Comparison of ENCODE assay signal across 14 cellular contexts in genomic region chr2:187475499-187476248, GRCh38. TPM values are rescaled to one million over a fixed set of nuclear protein-coding genes. Genes with fewer than 3 reads are reported as not detected.
DNase-seq lines count a peak whose midpoint lies in the region; ATAC-seq, FAIRE-seq and TF ChIP-seq lines count a peak whose summit lies in the region.
"Had no signal": no experiment of that assay in that cellular context is flagged by ENCODE, and none has a peak within 500 bp of the region (broad histone marks: within the 10 kb centered on the region; RNA-seq: fewer than 3 reads in every experiment).

No MANE protein-coding gene starts in this region.

- H3K27ac ChIP-seq in heart right ventricle = peak overlapping the region in 1 of 10 donors; percentile 56
- H3K27ac ChIP-seq: dorsolateral prefrontal cortex had no signal

- H3K27me3 Mint-ChIP-seq in glutamatergic neuron (ENCODE audit: unreplicated experiment) = peaks cover 2% of the 10 kb centered on the region

- H3K27me3 ChIP-seq in heart right ventricle = no peaks in the 10 kb centered on the region
- H3K27me3 ChIP-seq: dorsolateral prefrontal cortex had no signal

- no peaks in the 10 kb centered on the region for H3K9me3 Mint-ChIP-seq in glutamatergic neuron (ENCODE audit: unreplicated experiment)
- H3K9me3 Mint-ChIP-seq: activated T-helper 1 cell treated with anti-CD3 and anti-CD28 coated beads, Interleukin-12 subunit alpha, Interleukin-12 subunit beta, Interleukin-2, Interleukin-4 antibody, amounts not matched to agents 30 ng/mL and 10 ng/mL and 1 ng/mL, durations not matched to agents 14 hours and 24 hours and 36 hours; T-helper 1 cell treated with Interleukin-12 subunit alpha and Interleukin-12 subunit beta and Interleukin-4 antibody, amounts not matched to agents 30 μg/mL and 1 μg/mL, for 36 hours had no signal

- H3K36me3 ChIP-seq in heart right ventricle = peaks cover 0 to 37% (median 0%) of the 10 kb centered on the region in 9 donors

- peaks cover 2% of the 10 kb centered on the region for H3K4me1 Mint-ChIP-seq in glutamatergic neuron (ENCODE audit: low read depth, unreplicated experiment)

- ATAC-seq in GM18861 (IDR thresholded peaks at IDR 0.05; ENCODE audit: unreplicated experiment) (peak; percentile 65), HG02642 (IDR thresholded peaks at IDR 0.05; ENCODE audit: poor library complexity, unreplicated experiment) (peak; percentile 84), heart right ventricle (no peak)

- no peaks in the 10 kb centered on the region for H3K36me3 Mint-ChIP-seq in glutamatergic neuron (ENCODE audit: unreplicated experiment)

- TF ChIP-seq CTCF in heart right ventricle (IDR thresholded peaks at IDR 0.05) (no peak), glutamatergic neuron (IDR thresholded peaks at IDR 0.05; ENCODE audit: partially characterized antibody, unreplicated experiment) (no peak)

- peaks cover 0 to 16% (median 9%) of the 10 kb centered on the region in 9 donors for H3K4me1 ChIP-seq in heart right ventricle

- DNase-seq in Kasumi-1 (lab: John Stamatoyannopoulos, UW) = peak; percentile 94 to 98
- DNase-seq in fibroblast of peridontal ligament (ENCODE audit: extremely low read depth) = peak; percentile 79
- no peak for DNase-seq in activated CD4-positive, CD25-positive, alpha-beta regulatory T cell treated with anti-CD3 and anti-CD28 coated beads, Interleukin-2, amount 50 U/mL, for 72 hours
- no peak for DNase-seq in heart right ventricle
- DNase-seq in glutamatergic neuron = no peak
- DNase-seq in RCC 7860 (ENCODE audit: low spot score) = no peak
- DNase-seq: dorsolateral prefrontal cortex; NCI-H345; stimulated activated CD4-positive, alpha-beta T cell treated with anti-CD3 and anti-CD28 coated beads, Interleukin-2, amount 100 ng/mL, for 24 hours had no signal

- WGBS in heart right ventricle, 2 donors = 85 to 87% methylated on average over 2 of the region's 2 CpGs

- no peak overlapping the region for H3K4me3 ChIP-seq in heart right ventricle
- H3K4me3 ChIP-seq: dorsolateral prefrontal cortex had no signal

- no peak overlapping the region for H3K27ac Mint-ChIP-seq in glutamatergic neuron (ENCODE audit: unreplicated experiment)
- H3K27ac Mint-ChIP-seq: activated T-helper 1 cell treated with anti-CD3 and anti-CD28 coated beads, Interleukin-12 subunit alpha, Interleukin-12 subunit beta, Interleukin-2, Interleukin-4 antibody, amounts not matched to agents 30 ng/mL and 10 ng/mL and 1 ng/mL, durations not matched to agents 14 hours and 24 hours and 36 hours; T-helper 1 cell treated with Interleukin-12 subunit alpha and Interleukin-12 subunit beta and Interleukin-4 antibody, amounts not matched to agents 30 μg/mL and 1 μg/mL, for 36 hours had no signal

- intact Hi-C loops in heart right ventricle (cut with DNase I) = no loop called here

- no peak overlapping the region for H3K4me3 Mint-ChIP-seq in glutamatergic neuron (ENCODE audit: unreplicated experiment)
- H3K4me3 Mint-ChIP-seq: activated T-helper 1 cell treated with anti-CD3 and anti-CD28 coated beads, Interleukin-12 subunit alpha, Interleukin-12 subunit beta, Interleukin-2, Interleukin-4 antibody, amounts not matched to agents 30 ng/mL and 10 ng/mL and 1 ng/mL, durations not matched to agents 14 hours and 24 hours and 36 hours; T-helper 1 cell treated with Interleukin-12 subunit alpha and Interleukin-12 subunit beta and Interleukin-4 antibody, amounts not matched to agents 30 μg/mL and 1 μg/mL, for 36 hours had no signal

- no peaks in the 10 kb centered on the region for H3K9me3 ChIP-seq in heart right ventricle

- no peak for FAIRE-seq in RCC 7860 (lab: Jason Lieb, UNC)
- FAIRE-seq: urothelium cell line had no signal

RNA-seq across cellular contexts. Expression of gene CALCRL, which starts 27.6 kb away (rescaled TPM):
- total RNA-seq in heart right ventricle (10 to 100 TPM; 11.0 to 45.1 (median 21.4) TPM), glutamatergic neuron (ENCODE audit: unreplicated experiment) (2.1 TPM)
- 10 to 100 TPM in 1 of 2 donors, 1 to 10 TPM in 1; 10.0 to 13.0 TPM for polyA plus RNA-seq in heart right ventricle

Comparison
In these comparisons a context has a peak if more than half of its experiments do, and no peak if none do; other contexts are left out.
1. ATAC-seq: peak in GM18861 (single experiment) and HG02642 (single experiment); none in heart right ventricle (0 of 8).
2. DNase-seq: peak in Kasumi-1 (2 of 2) and fibroblast of peridontal ligament (single experiment); none in activated CD4-positive, CD25-positive, alpha-beta regulatory T cell treated with anti-CD3 and anti-CD28 coated beads, Interleukin-2, amount 50 U/mL, for 72 hours (single experiment), heart right ventricle (0 of 2), glutamatergic neuron (single experiment) and RCC 7860 (single experiment).